ENCODE assay signal across 8 cellular contexts in the genomic region with DNA sequence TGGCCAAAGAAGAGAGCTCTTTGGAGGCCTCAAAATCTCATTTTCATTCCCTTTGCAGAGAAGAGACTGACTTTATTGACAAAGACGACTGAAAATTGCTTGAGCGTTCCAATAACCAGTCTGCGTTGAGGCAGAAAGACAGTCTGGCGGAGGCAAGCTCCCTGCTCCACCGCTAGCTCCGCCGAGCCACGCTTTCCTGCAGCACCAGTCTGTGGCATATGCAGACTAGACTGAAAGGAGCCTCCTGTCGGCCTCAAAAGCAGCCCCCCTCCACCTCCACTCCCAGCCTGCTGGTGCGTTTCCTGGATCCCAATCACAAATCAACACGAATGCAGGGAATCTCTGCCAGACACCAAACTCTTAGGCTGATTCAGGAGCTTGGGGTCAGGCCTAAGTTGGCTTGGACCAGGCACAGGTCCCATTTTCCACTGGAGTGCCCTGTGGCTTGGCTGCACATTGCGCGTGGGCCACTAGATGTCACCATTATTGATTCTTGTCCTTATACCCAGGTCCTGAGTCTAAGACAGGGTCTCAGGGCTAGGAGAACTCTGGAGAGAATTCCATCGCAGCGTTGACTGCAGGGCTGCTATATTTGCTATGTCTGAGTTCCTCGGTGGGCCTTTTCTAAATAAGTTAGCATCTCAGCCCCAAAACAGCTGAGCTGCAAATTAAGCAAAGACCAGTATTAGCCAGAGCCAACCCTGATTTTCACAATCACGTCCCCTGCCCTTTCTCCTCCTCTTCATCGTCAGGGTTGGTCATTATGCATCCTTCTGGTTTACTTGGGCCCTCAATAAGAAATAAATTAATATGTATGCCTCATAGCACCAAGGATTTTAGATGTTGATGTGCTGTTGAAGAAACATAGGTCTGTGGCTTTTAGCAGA. TPM values are rescaled to one million over a fixed set of nuclear protein-coding genes. Genes with fewer than 3 reads are reported as not detected.
DNase-seq lines count a peak whose midpoint lies in the region; ATAC-seq and TF ChIP-seq lines count a peak whose summit lies in the region.

No MANE protein-coding gene starts in this region.

- H3K4me3 ChIP-seq in sigmoid colon, result no peak overlapping the region

- peak overlapping the region; percentile 2 to 54 (median 43) for H3K27ac ChIP-seq in sigmoid colon

- no peak for TF ChIP-seq POLR2A in sigmoid colon (IDR thresholded peaks at IDR 0.05)

- 58 to 66% methylated on average over 18 of the region's 18 CpGs for WGBS in sigmoid colon, 2 donors

- peaks cover 0 to 25% (median 18%) of the 10 kb centered on the region in 4 donors for H3K4me1 ChIP-seq in sigmoid colon

- DNase-seq in NCI-H2081 (lab: John Stamatoyannopoulos, UW), result peak; percentile 5 to 30
- DNase-seq in NCI-H2081 treated with DMSO at 0.1 percent for 48 hours (lab: John Stamatoyannopoulos, UW), result no peak
- DNase-seq in HPDE6-E6E7 (ENCODE audit: extremely low spot score), result peak; percentile 60
- peak; percentile 65 for DNase-seq in SK-N-DZ (ENCODE audit: low spot score)
- DNase-seq in amniotic stem cell (lab: John Stamatoyannopoulos, UW), result peak; percentile 18
- peak; percentile 60 for DNase-seq in hepatic stellate cell (ENCODE audit: low spot score)
- peak; percentile 70 for DNase-seq in sigmoid colon

- no peaks in the 10 kb centered on the region for H3K9me3 ChIP-seq in sigmoid colon

- no peaks in the 10 kb centered on the region for H3K36me3 ChIP-seq in sigmoid colon

- H3K27me3 ChIP-seq in sigmoid colon, result no peaks in the 10 kb centered on the region

- TF ChIP-seq CTCF in sigmoid colon (IDR thresholded peaks at IDR 0.05), result peak; percentile 15 to 65 (median 43)

- no peak for TF ChIP-seq EP300 in sigmoid colon (IDR thresholded peaks at IDR 0.05)

- ATAC-seq in GM18858 (IDR thresholded peaks at IDR 0.05; ENCODE audit: unreplicated experiment), result no peak

- intact Hi-C loops in sigmoid colon (cut with DNase I), result loop anchor here (5.0 to 10.0 kb wide), 2 partner anchors 242 to 985 kb away; a partner anchor contains a TSS

RNA-seq across cellular contexts. Expression of a gene that starts 5.2 kb away (rescaled TPM):
- 5.6 and 6.5 TPM in 2 replicates for polyA plus RNA-seq in SK-N-DZ (2014; cell fraction: cytosol; rRNA removed)
- polyA plus RNA-seq in SK-N-DZ (2014; cell fraction: nucleus; rRNA removed), result 7.6 and 15.8 TPM in 2 replicates
- 10 to 100 TPM; 19.3 to 27.1 (median 23.7) TPM for total RNA-seq in sigmoid colon
- 1 to 10 TPM; 2.1 to 7.2 (median 3.6) TPM for polyA plus RNA-seq in sigmoid colon
